ENCODE assay signal across 8 cellular contexts in genomic region chr19:10230904-10231623, GRCh38. TPM values are rescaled to one million over a fixed set of nuclear protein-coding genes. Genes with fewer than 3 reads are reported as not detected.
DNase-seq lines count a peak whose midpoint lies in the region; ATAC-seq, FAIRE-seq and TF ChIP-seq lines count a peak whose summit lies in the region.

TSS of gene S1PR2 (minus strand) at chr19:10231331. CDS start at chr19:10224905, 6,426 bp downstream.

- peak within 1 kb of the TSS; percentile 73 for H3K4me2 ChIP-seq in endothelial cell of umbilical vein (ENCODE audit: insufficient read depth, low read length)

- peak; percentile 41 for ATAC-seq in HG03342 (IDR thresholded peaks at IDR 0.05; ENCODE audit: unreplicated experiment)
- ATAC-seq in GM18873 (IDR thresholded peaks at IDR 0.05; ENCODE audit: low FRiP score, unreplicated experiment): no peak

- H3K4me3 ChIP-seq in GM12875 (ENCODE audit: low read depth, low read length) (peak within 1 kb of the TSS; percentile 98), endothelial cell of umbilical vein (replicated peaks in 1 of 3; ENCODE audit: insufficient read depth in 1 of 3, low read depth in 1 of 3, low read length in 3 of 3) (peak within 1 kb of the TSS; percentile 44 to 71 (median 68)), mononuclear cell (ENCODE audit: low read length) (peak within 1 kb of the TSS; percentile 60)

- dilution Hi-C loops in endothelial cell of umbilical vein (cut with MboI; ENCODE audit: extremely low pct_ligation_motif_present, low sequenced_read_pairs): no loop called here

- POLR2A ChIA-PET in endothelial cell of umbilical vein (lab: Charles Lee): interaction anchor here (0.5 kb wide), 1 partner anchor 117 kb away, joined by 10 read pairs; no protein-coding TSS in a partner anchor

- H3K9me3 ChIP-seq in endothelial cell of umbilical vein (replicated peaks; ENCODE audit: control insufficient read depth, insufficient read depth, low read length) (no peaks in the 10 kb centered on the region), mononuclear cell (ENCODE audit: low read depth, low read length) (no peaks in the 10 kb centered on the region)

- H3K36me3 ChIP-seq in endothelial cell of umbilical vein (ENCODE audit: control insufficient read depth in 2 of 2, extremely low read depth in 1 of 2, insufficient read depth in 2 of 2, low read length in 2 of 2): no peaks in the 10 kb centered on the region

- TF ChIP-seq CTCF in GM12875 (IDR thresholded peaks at IDR 0.05; ENCODE audit: borderline replicate concordance, insufficient read depth, low read depth, low read length) (no peak), endothelial cell of umbilical vein (IDR thresholded peaks at IDR 0.05; ENCODE audit: extremely low read depth in 1 of 2, insufficient read depth in 1 of 2, low read depth in 1 of 2, low read length in 2 of 2) (no peak)

- peak; percentile 48 for FAIRE-seq in endothelial cell of umbilical vein (lab: Jason Lieb, UNC)

- BruUV-seq in endothelial cell of umbilical vein (replicated peaks; lab: Mats Ljungman, UMichigan): no TSS peak

- no peaks in the 10 kb centered on the region for H3K79me2 ChIP-seq in endothelial cell of umbilical vein (ENCODE audit: control insufficient read depth, insufficient read depth, low read length)

- TF ChIP-seq POLR2A in endothelial cell of umbilical vein (IDR thresholded peaks at IDR 0.05; ENCODE audit: low read depth, low read length): no peak

- H3K27ac ChIP-seq in endothelial cell of umbilical vein (ENCODE audit: insufficient read depth, low read depth, low read length): no peak within 1 kb of the TSS

- H2AFZ ChIP-seq in endothelial cell of umbilical vein (ENCODE audit: low read depth, low read length): peak within 1 kb of the TSS; percentile 87

- peak within 1 kb of the TSS; percentile 61 for H3K9ac ChIP-seq in endothelial cell of umbilical vein (replicated peaks; ENCODE audit: extremely low read depth, insufficient read depth, low read length)

- H3K4me1 ChIP-seq in endothelial cell of umbilical vein (ENCODE audit: control insufficient read depth, extremely low read depth, insufficient read depth, low read length) (peaks cover 10% of the 10 kb centered on the region), mononuclear cell (ENCODE audit: insufficient read depth, low read length) (peaks cover 39% of the 10 kb centered on the region)

- peak; percentile 38 for DNase-seq in NOMO-1 treated with DMSO at 0.1 percent for 48 hours (lab: John Stamatoyannopoulos, UW; ENCODE audit: unreplicated experiment)
- DNase-seq in activated CD8-positive, alpha-beta memory T cell treated with anti-CD3 and anti-CD28 coated beads, Interleukin-2, amount 50 U/mL, for 4 hours: peak; percentile 65
- peak; percentile 31 for DNase-seq in endothelial cell of umbilical vein (ENCODE audit: low read depth, low spot score)
- DNase-seq in stimulated activated CD8-positive, alpha-beta memory T cell treated with anti-CD3 and anti-CD28 coated beads, Interleukin-4, amount 100 ng/mL, for 24 hours (ENCODE audit: low read depth): peak; percentile 54

- CTCF ChIA-PET in endothelial cell of umbilical vein (lab: Charles Lee): interaction anchor here (1.0 to 7.0 kb wide), 3 partner anchors 9 to 19 kb away, joined by 3 to 48 read pairs (median 10); no protein-coding TSS in a partner anchor

- intact Hi-C loops in endothelial cell of umbilical vein (cut with micrococcal nuclease): loop anchor here (2.0 kb wide), 1 partner anchor 36 kb away; the partner anchor contains the start of gene DNMT1

- H3K27me3 ChIP-seq in endothelial cell of umbilical vein (ENCODE audit: control insufficient read depth in 2 of 2, insufficient read depth in 2 of 2, low read length in 2 of 2): no peaks in the 10 kb centered on the region
- H3K27me3 ChIP-seq in mononuclear cell (ENCODE audit: insufficient read depth, low read length): no peaks in the 10 kb centered on the region

- H4K20me1 ChIP-seq in endothelial cell of umbilical vein (replicated peaks; ENCODE audit: control insufficient read depth, extremely low read depth, insufficient read depth, low read length): no peaks in the 10 kb centered on the region

- H3K9me1 ChIP-seq in endothelial cell of umbilical vein (replicated peaks; ENCODE audit: control insufficient read depth, extremely low read depth, insufficient read depth, low read length): no peaks in the 10 kb centered on the region

TF ChIP-seq in endothelial cell of umbilical vein, 7 proteins besides CTCF, POLR2A, EP300 and RAD21:
- TF ChIP-seq EZH2 (IDR thresholded peaks at IDR 0.05; ENCODE audit: borderline replicate concordance, low read depth, low read length, severe bottlenecking): no peak
- TF ChIP-seq POLR2AphosphoS5 (IDR thresholded peaks at IDR 0.05; ENCODE audit: insufficient read depth, low read depth, low read length): no peak
- TF ChIP-seq FOS (IDR thresholded peaks at IDR 0.05; ENCODE audit: borderline replicate concordance, insufficient read depth, low read length): no peak
- no peak for TF ChIP-seq GATA2 (IDR thresholded peaks at IDR 0.05; ENCODE audit: insufficient read depth, insufficient read length, low read depth, low read length)
- TF ChIP-seq MYC (IDR thresholded peaks at IDR 0.05; ENCODE audit: low read depth, low read length): no peak
- TF ChIP-seq JUN (IDR thresholded peaks at IDR 0.05; ENCODE audit: borderline replicate concordance, insufficient read depth, insufficient read length, low read depth): no peak
- no peak for TF ChIP-seq MAX (IDR thresholded peaks at IDR 0.05; ENCODE audit: insufficient read depth, insufficient read length)

RNA-seq across cellular contexts. Expression of gene S1PR2, which starts in this region (rescaled TPM):
- total RNA-seq in endothelial cell of umbilical vein: 1.0 and 1.3 TPM in 2 replicates
- polyA plus RNA-seq in endothelial cell of umbilical vein: 0.70 and 1.3 TPM in 2 replicates
- polyA plus RNA-seq in endothelial cell of umbilical vein (2011; cell fraction: cytosol; rRNA removed): 0.34 and 0.58 TPM in 2 replicates
- 0.34 and 0.69 TPM in 2 replicates for polyA plus RNA-seq in endothelial cell of umbilical vein (2011; cell fraction: nucleus; rRNA removed)
- polyA plus RNA-seq in endothelial cell of umbilical vein (2012): 0.29 and 0.37 TPM in 2 replicates
- 1.6 and 3.0 TPM in 2 replicates for polyA minus RNA-seq in endothelial cell of umbilical vein
- polyA minus RNA-seq in endothelial cell of umbilical vein (2011; cell fraction: cytosol; rRNA and poly(A)+ RNA removed): 5.1 TPM
- polyA minus RNA-seq in endothelial cell of umbilical vein (2011; cell fraction: nucleus; rRNA and poly(A)+ RNA removed): 0.48 and 0.87 TPM in 2 replicates
- total RNA-seq in mononuclear cell: 5.6 TPM
